ENCODE assay signal across 10 cellular contexts in genomic region chr15:65285291-65286068, GRCh38. TPM values are rescaled to one million over a fixed set of nuclear protein-coding genes. Genes with fewer than 3 reads are reported as not detected.
DNase-seq lines count a peak whose midpoint lies in the region; ATAC-seq, FAIRE-seq and TF ChIP-seq lines count a peak whose summit lies in the region.
"Had no signal": no experiment of that assay in that cellular context is flagged by ENCODE, and none has a peak within 500 bp of the region (broad histone marks: within the 10 kb centered on the region; RNA-seq: fewer than 3 reads in every experiment).

No MANE protein-coding gene starts in this region.

- TF ChIP-seq POLR2A in adrenal gland (IDR thresholded peaks at IDR 0.05) (no peak), HepG2 (IDR thresholded peaks at IDR 0.05; ENCODE audit: insufficient read depth in 1 of 2, low read depth in 2 of 2, low read length in 2 of 2) (no peak), tibial nerve (IDR thresholded peaks at IDR 0.05) (no peak)

- TF ChIP-seq EP300 in HepG2 (IDR thresholded peaks at IDR 0.05; ENCODE audit: low read depth in 2 of 2, low read length in 2 of 2) (no peak), HepG2 (CRISPR knock-in tag; IDR thresholded peaks at IDR 0.05; ENCODE audit: borderline replicate concordance) (no peak), tibial nerve (IDR thresholded peaks at IDR 0.05) (no peak)

- TSS peak; percentile 69 for BruUV-seq in HepG2 (replicated peaks; lab: Mats Ljungman, UMichigan)

- WGBS in adrenal gland, 4 donors = 73 to 91% (median 79%) methylated on average over 8 to 10 of the region's 10 CpGs
- 57% methylated on average over 10 of the region's 10 CpGs for WGBS in HepG2 (ENCODE audit: low lambda C conversion rate)
- 64 to 70% methylated on average over 10 of the region's 10 CpGs for WGBS in tibial nerve, 2 donors

- POLR2A ChIA-PET in HepG2 (lab: Yijun Ruan, JAX) = interaction anchor here (0.7 to 3.8 kb wide), 10 partner anchors 11 to 240 kb away, joined by 3 to 46 read pairs (median 12); partner anchors contain the start of genes CLPX, RNU5B-1 and SLC51B

- peaks cover 2% of the 10 kb centered on the region for H3K79me2 ChIP-seq in HepG2 (ENCODE audit: insufficient read depth, low read length)

- ATAC-seq in HepG2 (no peak), HG02588 (IDR thresholded peaks at IDR 0.05; ENCODE audit: unreplicated experiment) (no peak)

- no peak for DNase-seq in activated T-cell treated with anti-CD3 and anti-CD28 coated beads, Interleukin-2, amount 50 U/mL, for 24 hours
- no peak for DNase-seq in activated T-cell treated with anti-CD3 and anti-CD28 coated beads, Interleukin-2, amount 50 U/mL, for 1 hour
- no peak for DNase-seq in adrenal gland
- DNase-seq in HepG2 (ENCODE audit: low spot score) = no peak
- no peak for DNase-seq in tibial nerve (ENCODE audit: low spot score in 2 of 2)
- no peak for DNase-seq in activated effector memory CD4-positive, alpha-beta T cell treated with Interleukin-2 at 50 U/mL for 16 hours
- DNase-seq in iPS-NIHi11 (ENCODE audit: low spot score) = no peak

- no peaks in the 10 kb centered on the region for H3K27me3 Mint-ChIP-seq in activated T-cell treated with anti-CD3 and anti-CD28 coated beads, Interleukin-2, amount 50 U/mL, for 24 hours

- intact Hi-C loops in adrenal gland (cut with DNase I) = no loop called here
- intact Hi-C loops in HepG2 (cut with micrococcal nuclease; ENCODE audit: unreplicated experiment) = no loop called here

- TF ChIP-seq RAD21 in HepG2 (CRISPR knock-in tag; IDR thresholded peaks at IDR 0.05) = no peak

- H3K36me3 Mint-ChIP-seq in activated T-cell treated with anti-CD3 and anti-CD28 coated beads, Interleukin-2, amount 50 U/mL, for 24 hours (ENCODE audit: low read depth) = peaks cover 14% of the 10 kb centered on the region

- TF ChIP-seq CTCF in adrenal gland (IDR thresholded peaks at IDR 0.05) = no peak
- no peak for TF ChIP-seq CTCF in HepG2 (CRISPR knock-in tag; IDR thresholded peaks at IDR 0.05)
- no peak for TF ChIP-seq CTCF in tibial nerve (IDR thresholded peaks at IDR 0.05)

- H3K4me2 ChIP-seq in HepG2 (ENCODE audit: low read depth, low read length) = peak overlapping the region; percentile 93

- H2AFZ ChIP-seq in HepG2 (ENCODE audit: low read length) = peak overlapping the region; percentile 70

- no peaks in the 10 kb centered on the region for H4K20me1 ChIP-seq in HepG2 (ENCODE audit: insufficient read depth, low read length)

- peak overlapping the region; percentile 89 for H3K27ac Mint-ChIP-seq in activated T-cell treated with anti-CD3 and anti-CD28 coated beads, Interleukin-2, amount 50 U/mL, for 24 hours

- no peaks in the 10 kb centered on the region for H3K9me3 Mint-ChIP-seq in activated T-cell treated with anti-CD3 and anti-CD28 coated beads, Interleukin-2, amount 50 U/mL, for 24 hours

- peak; percentile 8 for FAIRE-seq in HepG2 (lab: Jason Lieb, UNC)

- peaks cover 8 to 14% of the 10 kb centered on the region in 2 donors for H3K4me1 ChIP-seq in adrenal gland (replicated peaks in 1 of 2)
- H3K4me1 ChIP-seq in HepG2 (ENCODE audit: insufficient read depth, low read length) = peaks cover 46% of the 10 kb centered on the region
- peaks cover 0 to 35% (median 12%) of the 10 kb centered on the region in 4 donors for H3K4me1 ChIP-seq in tibial nerve

- no peaks in the 10 kb centered on the region for H3K27me3 ChIP-seq in adrenal gland
- no peaks in the 10 kb centered on the region; a peak in 1 of 5 replicates for H3K27me3 ChIP-seq in HepG2 (ENCODE audit: control insufficient read depth in 1 of 2, insufficient read depth in 2 of 2, low read length in 2 of 2)
- no peaks in the 10 kb centered on the region for H3K27me3 ChIP-seq in tibial nerve

- in situ Hi-C loops in HepG2 (cut with HindIII; ENCODE audit: extremely low pct_ligation_motif_present, low pct_unique_long_range_greater_than_20kb) = no loop called here

- peak overlapping the region in 3 of 4 donors; percentile 13 to 71 (median 67) for H3K4me3 ChIP-seq in adrenal gland
- peak overlapping the region; percentile 53 to 82 (median 78) for H3K4me3 ChIP-seq in HepG2 (replicated peaks in 1 of 3; ENCODE audit: insufficient read depth in 1 of 3, low read depth in 2 of 3, low read length in 3 of 3)
- peak overlapping the region; percentile 63 to 98 (median 75) for H3K4me3 ChIP-seq in tibial nerve

- peaks cover 37% of the 10 kb centered on the region for H3K4me1 Mint-ChIP-seq in activated T-cell treated with anti-CD3 and anti-CD28 coated beads, Interleukin-2, amount 50 U/mL, for 24 hours (ENCODE audit: low read depth)

- peak overlapping the region; percentile 75 for H3K9ac ChIP-seq in HepG2 (ENCODE audit: insufficient read depth, low read depth, low read length)

- H3K27ac ChIP-seq in adrenal gland = peak overlapping the region in 4 of 5 donors; percentile 40 to 94 (median 90)
- H3K27ac ChIP-seq in HepG2 (ENCODE audit: extremely low read length, insufficient read depth, low read length) = peak overlapping the region; percentile 88
- H3K27ac ChIP-seq in tibial nerve = peak overlapping the region; percentile 82 to 95 (median 92)

- H3K36me3 ChIP-seq in adrenal gland (replicated peaks in 1 of 2) (no peaks in the 10 kb centered on the region), HepG2 (replicated peaks in 1 of 2; ENCODE audit: control insufficient read depth in 1 of 2, insufficient read depth in 2 of 2, low read length in 2 of 2) (no peaks in the 10 kb centered on the region), tibial nerve (peaks cover 0 to 5% (median 0%) of the 10 kb centered on the region in 3 donors)

- no peaks in the 10 kb centered on the region for H3K9me3 ChIP-seq in adrenal gland (replicated peaks in 1 of 3)
- no peaks in the 10 kb centered on the region for H3K9me3 ChIP-seq in HepG2 (ENCODE audit: low read length)
- no peaks in the 10 kb centered on the region for H3K9me3 ChIP-seq in tibial nerve

- CTCF ChIA-PET in HepG2 (lab: Yijun Ruan, JAX; ENCODE audit: low intra/inter-chr PET ratio, low total read pairs) = no interaction called here

- H3K4me3 Mint-ChIP-seq in activated T-cell treated with anti-CD3 and anti-CD28 coated beads, Interleukin-2, amount 50 U/mL, for 24 hours = peak overlapping the region; percentile 84

RNA-seq across cellular contexts. Expression of gene PARP16, which starts 1.2 kb away (rescaled TPM):
- total RNA-seq in adrenal gland (10 to 100 TPM in 7 of 8 donors, 1 to 10 TPM in 1; 9.9 to 18.1 (median 15.5) TPM), HepG2 (2016; rRNA removed; fragmentation: Illumina TruSeq; extraction: Trizol) (6.7 and 6.8 TPM in 2 replicates), tibial nerve (10 to 100 TPM in 3 of 4 donors, 1 to 10 TPM in 1; 5.9 to 15.5 (median 12.1) TPM)
- polyA plus RNA-seq in adrenal gland (10 to 100 TPM in 1 of 3 donors, 1 to 10 TPM in 2; 7.8 to 15.3 (median 8.6) TPM), HepG2 (2011; rRNA removed) (7.6 and 8.3 TPM in 2 replicates)
- total RNA-seq in HepG2 (2016; cell fraction: cytosol; rRNA removed; fragmentation: Illumina TruSeq; extraction: Trizol; ENCODE audit: low read depth) = 4.9 and 6.3 TPM in 2 replicates
- total RNA-seq in HepG2 (2016; cell fraction: insoluble cytoplasmic fraction; rRNA removed; fragmentation: Illumina TruSeq; extraction: Trizol) = 5.8 and 6.5 TPM in 2 replicates
- 11.7 and 11.9 TPM in 2 replicates for total RNA-seq in HepG2 (2016; cell fraction: membrane; rRNA removed; fragmentation: Illumina TruSeq; extraction: Trizol)
- total RNA-seq in HepG2 (2016; cell fraction: nucleus; rRNA removed; fragmentation: Illumina TruSeq; extraction: Trizol) = 8.4 and 9.2 TPM in 2 replicates
- 6.1 and 7.9 TPM in 2 replicates for polyA plus RNA-seq in HepG2 (2011; cell fraction: cytosol; rRNA removed)
- 8.2 and 9.3 TPM in 2 replicates for polyA plus RNA-seq in HepG2 (2011; cell fraction: nucleus; rRNA removed)
- polyA plus RNA-seq in HepG2 (2012) = 9.2 and 9.4 TPM in 2 replicates
- 6.6 and 8.4 TPM in 2 replicates for polyA plus RNA-seq in HepG2 (2016; cell fraction: cytosol; fragmentation: Illumina TruSeq; extraction: Trizol; ENCODE audit: low read depth)
- polyA plus RNA-seq in HepG2 (2016; cell fraction: insoluble cytoplasmic fraction; fragmentation: Illumina TruSeq; extraction: Trizol; ENCODE audit: low read depth) = 10.0 and 11.7 TPM in 2 replicates
- polyA plus RNA-seq in HepG2 (2016; cell fraction: membrane; fragmentation: Illumina TruSeq; extraction: Trizol; ENCODE audit: low read depth) = 13.5 and 13.8 TPM in 2 replicates
- 11.6 and 13.2 TPM in 2 replicates for polyA plus RNA-seq in HepG2 (2016; cell fraction: nucleus; fragmentation: Illumina TruSeq; extraction: Trizol; ENCODE audit: insufficient read depth, low read depth)
- 9.3 and 10.7 TPM in 2 replicates for polyA minus RNA-seq in HepG2 (2011; rRNA and poly(A)+ RNA removed; ENCODE audit: low replicate concordance)
- polyA minus RNA-seq in HepG2 (2011; cell fraction: cytosol; rRNA and poly(A)+ RNA removed) = 6.5 and 6.6 TPM in 2 replicates
- 4.8 and 8.6 TPM in 2 replicates for polyA minus RNA-seq in HepG2 (2011; cell fraction: nucleus; rRNA and poly(A)+ RNA removed)

RNA-seq across cellular contexts. Expression of gene RNU5A-1, which starts 10.4 kb away (rescaled TPM):
- total RNA-seq in adrenal gland (not detected), HepG2 (2016; rRNA removed; fragmentation: Illumina TruSeq; extraction: Trizol) (292 and 3,645 TPM in 2 replicates), tibial nerve (not detected)
- polyA plus RNA-seq in adrenal gland (not detected), HepG2 (2011; rRNA removed) (not detected in 2 replicates)
- total RNA-seq in HepG2 (2016; cell fraction: cytosol; rRNA removed; fragmentation: Illumina TruSeq; extraction: Trizol; ENCODE audit: low read depth) = 5,468 and 5,947 TPM in 2 replicates
- total RNA-seq in HepG2 (2016; cell fraction: insoluble cytoplasmic fraction; rRNA removed; fragmentation: Illumina TruSeq; extraction: Trizol) = 514 and 3,325 TPM in 2 replicates
- 1,210 and 1,231 TPM in 2 replicates for total RNA-seq in HepG2 (2016; cell fraction: membrane; rRNA removed; fragmentation: Illumina TruSeq; extraction: Trizol)
- total RNA-seq in HepG2 (2016; cell fraction: nucleus; rRNA removed; fragmentation: Illumina TruSeq; extraction: Trizol) = 14,015 and 18,308 TPM in 2 replicates
- not detected in 2 replicates for polyA plus RNA-seq in HepG2 (2011; cell fraction: cytosol; rRNA removed)
- polyA plus RNA-seq in HepG2 (2011; cell fraction: nucleus; rRNA removed) = not detected in 2 replicates
- polyA plus RNA-seq in HepG2 (2012) = not detected in 2 replicates
- polyA plus RNA-seq in HepG2 (2016; cell fraction: cytosol; fragmentation: Illumina TruSeq; extraction: Trizol; ENCODE audit: low read depth) = 55.5 TPM in 1 of 2 replicates, not detected in the other
- not detected in 2 replicates for polyA plus RNA-seq in HepG2 (2016; cell fraction: insoluble cytoplasmic fraction; fragmentation: Illumina TruSeq; extraction: Trizol; ENCODE audit: low read depth)
- polyA plus RNA-seq in HepG2 (2016; cell fraction: membrane; fragmentation: Illumina TruSeq; extraction: Trizol; ENCODE audit: low read depth) = not detected in 2 replicates
- not detected in 2 replicates for polyA plus RNA-seq in HepG2 (2016; cell fraction: nucleus; fragmentation: Illumina TruSeq; extraction: Trizol; ENCODE audit: insufficient read depth, low read depth)
- under 0.01 TPM in 2 replicates for polyA minus RNA-seq in HepG2 (2011; rRNA and poly(A)+ RNA removed; ENCODE audit: low replicate concordance)
- polyA minus RNA-seq in HepG2 (2011; cell fraction: cytosol; rRNA and poly(A)+ RNA removed) = 527 and 1,161 TPM in 2 replicates
- polyA minus RNA-seq in HepG2 (2011; cell fraction: nucleus; rRNA and poly(A)+ RNA removed) = under 0.01 TPM in 2 replicates
- total RNA-seq: Daoy, SK-MEL-5 had no signal

RNA-seq across cellular contexts. Expression of gene RNU5B-1, which starts 19.0 kb away (rescaled TPM):
- total RNA-seq in adrenal gland (10 to 100 TPM in 2 of 8 donors, not detected in 6; 27.3 to 29.8 TPM), HepG2 (2016; rRNA removed; fragmentation: Illumina TruSeq; extraction: Trizol) (417 and 1,646 TPM in 2 replicates), tibial nerve (not detected)
- polyA plus RNA-seq in adrenal gland (not detected), HepG2 (2011; rRNA removed) (not detected in 2 replicates)
- 2,099 and 2,605 TPM in 2 replicates for total RNA-seq in HepG2 (2016; cell fraction: cytosol; rRNA removed; fragmentation: Illumina TruSeq; extraction: Trizol; ENCODE audit: low read depth)
- 240 and 1,608 TPM in 2 replicates for total RNA-seq in HepG2 (2016; cell fraction: insoluble cytoplasmic fraction; rRNA removed; fragmentation: Illumina TruSeq; extraction: Trizol)
- 403 and 510 TPM in 2 replicates for total RNA-seq in HepG2 (2016; cell fraction: membrane; rRNA removed; fragmentation: Illumina TruSeq; extraction: Trizol)
- total RNA-seq in HepG2 (2016; cell fraction: nucleus; rRNA removed; fragmentation: Illumina TruSeq; extraction: Trizol) = 7,864 and 11,549 TPM in 2 replicates
- not detected in 2 replicates for polyA plus RNA-seq in HepG2 (2011; cell fraction: cytosol; rRNA removed)
- polyA plus RNA-seq in HepG2 (2011; cell fraction: nucleus; rRNA removed) = under 0.01 TPM in 2 replicates
- polyA plus RNA-seq in HepG2 (2012) = not detected in 2 replicates
- 44.4 TPM in 1 of 2 replicates, not detected in the other for polyA plus RNA-seq in HepG2 (2016; cell fraction: cytosol; fragmentation: Illumina TruSeq; extraction: Trizol; ENCODE audit: low read depth)
- not detected in 2 replicates for polyA plus RNA-seq in HepG2 (2016; cell fraction: insoluble cytoplasmic fraction; fragmentation: Illumina TruSeq; extraction: Trizol; ENCODE audit: low read depth)
- polyA plus RNA-seq in HepG2 (2016; cell fraction: membrane; fragmentation: Illumina TruSeq; extraction: Trizol; ENCODE audit: low read depth) = not detected in 2 replicates
- not detected in 2 replicates for polyA plus RNA-seq in HepG2 (2016; cell fraction: nucleus; fragmentation: Illumina TruSeq; extraction: Trizol; ENCODE audit: insufficient read depth, low read depth)
- under 0.01 TPM in 2 replicates for polyA minus RNA-seq in HepG2 (2011; rRNA and poly(A)+ RNA removed; ENCODE audit: low replicate concordance)
- 1,229 and 3,173 TPM in 2 replicates for polyA minus RNA-seq in HepG2 (2011; cell fraction: cytosol; rRNA and poly(A)+ RNA removed)
- polyA minus RNA-seq in HepG2 (2011; cell fraction: nucleus; rRNA and poly(A)+ RNA removed) = under 0.01 TPM in 2 replicates
- total RNA-seq: Daoy, SK-MEL-5 had no signal

Comparison
In these comparisons a context has a peak if more than half of its experiments do, and no peak if none do; other contexts are left out.
1. RNA of gene RNU5A-1, which starts 10.4 kb away (total RNA-seq): 292 to 18,308 TPM in HepG2; not detected in adrenal gland and not detected in tibial nerve; every median in the first group is over 10 times any median in the second.
2. RNA of gene RNU5B-1, which starts 19.0 kb away (total RNA-seq): 240 to 11,549 TPM in HepG2; 27.3 to 29.8 TPM in adrenal gland and not detected in tibial nerve; every median in the first group is over 4 times any median in the second.
3. Peak in every context shown above with its lines, with median percentiles within 50 percentile points of each other: H3K27ac ChIP-seq and H3K4me3 ChIP-seq.